11 cellular contexts compared by ENCODE assay signal in the genomic region with DNA sequence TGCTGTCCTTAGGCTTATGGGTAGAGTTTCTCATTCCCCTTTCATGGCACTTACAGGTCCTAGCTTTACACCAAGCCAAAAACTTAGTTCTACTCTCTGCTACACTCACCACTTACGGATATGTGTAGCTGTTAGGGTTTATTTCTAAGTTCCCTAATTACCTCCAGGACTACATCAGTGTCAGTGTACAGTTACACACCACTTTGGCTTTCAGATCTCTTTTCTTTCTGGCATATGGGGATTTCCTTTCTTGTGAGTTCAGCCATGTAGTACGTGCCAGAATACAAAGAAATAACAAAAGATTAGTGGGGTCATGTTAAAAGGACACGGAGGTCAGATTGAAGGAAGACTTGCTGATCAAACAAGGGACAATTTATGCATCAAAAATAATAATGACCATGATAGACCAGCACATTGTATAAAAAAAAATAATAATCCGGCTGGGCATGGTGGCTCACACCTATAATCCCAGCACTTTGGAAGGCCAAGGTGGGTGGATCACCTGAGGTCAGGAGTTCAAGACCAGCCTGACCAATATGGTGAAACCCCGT. TPM values are rescaled to one million over a fixed set of nuclear protein-coding genes. Genes with fewer than 3 reads are reported as not detected.
DNase-seq lines count a peak whose midpoint lies in the region; ATAC-seq, FAIRE-seq and TF ChIP-seq lines count a peak whose summit lies in the region.
"Had no signal": no experiment of that assay in that cellular context is flagged by ENCODE, and none has a peak within 500 bp of the region (broad histone marks: within the 10 kb centered on the region; RNA-seq: fewer than 3 reads in every experiment).

No MANE protein-coding gene starts in this region.

- peak; percentile 39 for ATAC-seq in GM18508 (IDR thresholded peaks at IDR 0.05; ENCODE audit: insufficient read depth, unreplicated experiment)
- ATAC-seq in GM21529 (IDR thresholded peaks at IDR 0.05; ENCODE audit: unreplicated experiment) = peak; percentile 39
- no peak for ATAC-seq in HepG2

- H2AFZ ChIP-seq in HepG2 (ENCODE audit: low read length) = peak overlapping the region; percentile 23
- H2AFZ ChIP-seq: neural progenitor cell had no signal

- H3K27ac ChIP-seq in KOPT-K1 (ENCODE audit: low read depth, low read length, poor library complexity, severe bottlenecking) = peak overlapping the region; percentile 96
- no peak overlapping the region for H3K27ac ChIP-seq in HepG2 (ENCODE audit: extremely low read length, insufficient read depth, low read length)
- H3K27ac ChIP-seq: neural progenitor cell had no signal

- no peaks in the 10 kb centered on the region; a peak in 1 of 5 replicates for H3K27me3 ChIP-seq in HepG2 (ENCODE audit: control insufficient read depth in 1 of 2, insufficient read depth in 2 of 2, low read length in 2 of 2)
- H3K27me3 ChIP-seq: neural progenitor cell had no signal

- DNase-seq in HepG2 (ENCODE audit: low spot score) (no peak), middle frontal gyrus (ENCODE audit: extremely low spot score, low spot score) (no peak), kidney tubule cell (ENCODE audit: low spot score) (no peak), NCI-H2081 treated with DMSO at 0.1 percent for 48 hours (lab: John Stamatoyannopoulos, UW) (no peak)
- DNase-seq: EL, hypothalamus, Right ventricle myocardium superior had no signal

- H3K36me3 ChIP-seq in KOPT-K1 (ENCODE audit: insufficient read depth, low read length) (no peaks in the 10 kb centered on the region), HepG2 (replicated peaks in 1 of 2; ENCODE audit: control insufficient read depth in 1 of 2, insufficient read depth in 2 of 2, low read length in 2 of 2) (no peaks in the 10 kb centered on the region)
- H3K36me3 ChIP-seq: neural progenitor cell had no signal

- no peak for TF ChIP-seq CTCF in HepG2 (CRISPR knock-in tag; IDR thresholded peaks at IDR 0.05)

- no peak overlapping the region for H3K4me2 ChIP-seq in HepG2 (ENCODE audit: low read depth, low read length)
- H3K4me2 ChIP-seq: neural progenitor cell had no signal

- no peaks in the 10 kb centered on the region for H3K4me1 ChIP-seq in HepG2 (ENCODE audit: insufficient read depth, low read length)

- H3K9ac ChIP-seq in HepG2 (ENCODE audit: insufficient read depth, low read depth, low read length) = no peak overlapping the region
- H3K9ac ChIP-seq: neural progenitor cell had no signal

- POLR2A ChIA-PET in HepG2 (lab: Yijun Ruan, JAX) = no interaction called here

- CTCF ChIA-PET in HepG2 (lab: Yijun Ruan, JAX; ENCODE audit: low intra/inter-chr PET ratio, low total read pairs) = no interaction called here

- 21% methylated on average over 5 of the region's 5 CpGs for WGBS in HepG2 (ENCODE audit: low lambda C conversion rate)

- no peak overlapping the region for H3K4me3 ChIP-seq in HepG2 (replicated peaks in 1 of 3; ENCODE audit: insufficient read depth in 1 of 3, low read depth in 2 of 3, low read length in 3 of 3)
- H3K4me3 ChIP-seq: neural progenitor cell had no signal

- no peaks in the 10 kb centered on the region for H3K79me2 ChIP-seq in HepG2 (ENCODE audit: insufficient read depth, low read length)

- TF ChIP-seq POLR2A in HepG2 (IDR thresholded peaks at IDR 0.05; ENCODE audit: insufficient read depth in 1 of 2, low read depth in 2 of 2, low read length in 2 of 2) = no peak

- BruUV-seq in HepG2 (replicated peaks; lab: Mats Ljungman, UMichigan) = no TSS peak

- H3K9me3 ChIP-seq in KOPT-K1 (ENCODE audit: insufficient read depth, low read length, poor library complexity, severe bottlenecking) (no peaks in the 10 kb centered on the region), HepG2 (ENCODE audit: low read length) (no peaks in the 10 kb centered on the region)

- TF ChIP-seq EP300 in HepG2 (IDR thresholded peaks at IDR 0.05; ENCODE audit: low read depth in 2 of 2, low read length in 2 of 2) (no peak), HepG2 (CRISPR knock-in tag; IDR thresholded peaks at IDR 0.05; ENCODE audit: borderline replicate concordance) (no peak)

- FAIRE-seq in HepG2 (lab: Jason Lieb, UNC) = no peak

- intact Hi-C loops in HepG2 (cut with micrococcal nuclease; ENCODE audit: unreplicated experiment) = no loop called here

- in situ Hi-C loops in HepG2 (cut with HindIII; ENCODE audit: extremely low pct_ligation_motif_present, low pct_unique_long_range_greater_than_20kb) = no loop called here

- H4K20me1 ChIP-seq in HepG2 (ENCODE audit: insufficient read depth, low read length) = no peaks in the 10 kb centered on the region

- TF ChIP-seq RAD21 in HepG2 (CRISPR knock-in tag; IDR thresholded peaks at IDR 0.05) = no peak

RNA-seq across cellular contexts. Expression of a gene that starts 41.8 kb away (rescaled TPM):
- 5.5 and 9.4 TPM in 2 replicates for total RNA-seq in HepG2 (2016; rRNA removed; fragmentation: Illumina TruSeq; extraction: Trizol)
- 0.71 and 0.81 TPM in 2 replicates for total RNA-seq in HepG2 (2016; cell fraction: cytosol; rRNA removed; fragmentation: Illumina TruSeq; extraction: Trizol; ENCODE audit: low read depth)
- 6.9 and 12.8 TPM in 2 replicates for total RNA-seq in HepG2 (2016; cell fraction: insoluble cytoplasmic fraction; rRNA removed; fragmentation: Illumina TruSeq; extraction: Trizol)
- 3.0 and 3.8 TPM in 2 replicates for total RNA-seq in HepG2 (2016; cell fraction: membrane; rRNA removed; fragmentation: Illumina TruSeq; extraction: Trizol)
- total RNA-seq in HepG2 (2016; cell fraction: nucleus; rRNA removed; fragmentation: Illumina TruSeq; extraction: Trizol) = 3.4 and 5.0 TPM in 2 replicates
- polyA plus RNA-seq in HepG2 (2011; rRNA removed) = 2.4 and 3.0 TPM in 2 replicates
- polyA plus RNA-seq in HepG2 (2011; cell fraction: cytosol; rRNA removed) = 0.94 and 2.1 TPM in 2 replicates
- 0.84 and 1.2 TPM in 2 replicates for polyA plus RNA-seq in HepG2 (2011; cell fraction: nucleus; rRNA removed)
- polyA plus RNA-seq in HepG2 (2012) = 4.3 and 5.5 TPM in 2 replicates
- 1.6 and 3.5 TPM in 2 replicates for polyA plus RNA-seq in HepG2 (2016; cell fraction: cytosol; fragmentation: Illumina TruSeq; extraction: Trizol; ENCODE audit: low read depth)
- 13.4 and 14.4 TPM in 2 replicates for polyA plus RNA-seq in HepG2 (2016; cell fraction: insoluble cytoplasmic fraction; fragmentation: Illumina TruSeq; extraction: Trizol; ENCODE audit: low read depth)
- 4.2 and 5.5 TPM in 2 replicates for polyA plus RNA-seq in HepG2 (2016; cell fraction: membrane; fragmentation: Illumina TruSeq; extraction: Trizol; ENCODE audit: low read depth)
- polyA plus RNA-seq in HepG2 (2016; cell fraction: nucleus; fragmentation: Illumina TruSeq; extraction: Trizol; ENCODE audit: insufficient read depth, low read depth) = 6.2 and 7.6 TPM in 2 replicates
- 0.54 and 1.4 TPM in 2 replicates for polyA minus RNA-seq in HepG2 (2011; rRNA and poly(A)+ RNA removed; ENCODE audit: low replicate concordance)
- 2.6 and 3.2 TPM in 2 replicates for polyA minus RNA-seq in HepG2 (2011; cell fraction: cytosol; rRNA and poly(A)+ RNA removed)
- polyA minus RNA-seq in HepG2 (2011; cell fraction: nucleus; rRNA and poly(A)+ RNA removed) = 2.6 and 2.7 TPM in 2 replicates

RNA-seq across cellular contexts. Expression of a gene that starts 47.5 kb away (rescaled TPM):
- 428 and 545 TPM in 2 replicates for total RNA-seq in HepG2 (2016; rRNA removed; fragmentation: Illumina TruSeq; extraction: Trizol)
- total RNA-seq in HepG2 (2016; cell fraction: cytosol; rRNA removed; fragmentation: Illumina TruSeq; extraction: Trizol; ENCODE audit: low read depth) = 309 and 320 TPM in 2 replicates
- total RNA-seq in HepG2 (2016; cell fraction: insoluble cytoplasmic fraction; rRNA removed; fragmentation: Illumina TruSeq; extraction: Trizol) = 423 and 560 TPM in 2 replicates
- 458 and 486 TPM in 2 replicates for total RNA-seq in HepG2 (2016; cell fraction: membrane; rRNA removed; fragmentation: Illumina TruSeq; extraction: Trizol)
- 171 and 187 TPM in 2 replicates for total RNA-seq in HepG2 (2016; cell fraction: nucleus; rRNA removed; fragmentation: Illumina TruSeq; extraction: Trizol)
- 763 and 997 TPM in 2 replicates for polyA plus RNA-seq in HepG2 (2011; rRNA removed)
- 642 and 695 TPM in 2 replicates for polyA plus RNA-seq in HepG2 (2011; cell fraction: cytosol; rRNA removed)
- 195 and 281 TPM in 2 replicates for polyA plus RNA-seq in HepG2 (2011; cell fraction: nucleus; rRNA removed)
- polyA plus RNA-seq in HepG2 (2012) = 655 and 738 TPM in 2 replicates
- 408 and 481 TPM in 2 replicates for polyA plus RNA-seq in HepG2 (2016; cell fraction: cytosol; fragmentation: Illumina TruSeq; extraction: Trizol; ENCODE audit: low read depth)
- 558 and 666 TPM in 2 replicates for polyA plus RNA-seq in HepG2 (2016; cell fraction: insoluble cytoplasmic fraction; fragmentation: Illumina TruSeq; extraction: Trizol; ENCODE audit: low read depth)
- polyA plus RNA-seq in HepG2 (2016; cell fraction: membrane; fragmentation: Illumina TruSeq; extraction: Trizol; ENCODE audit: low read depth) = 465 and 543 TPM in 2 replicates
- 329 and 371 TPM in 2 replicates for polyA plus RNA-seq in HepG2 (2016; cell fraction: nucleus; fragmentation: Illumina TruSeq; extraction: Trizol; ENCODE audit: insufficient read depth, low read depth)
- 251 and 278 TPM in 2 replicates for polyA minus RNA-seq in HepG2 (2011; rRNA and poly(A)+ RNA removed; ENCODE audit: low replicate concordance)
- polyA minus RNA-seq in HepG2 (2011; cell fraction: cytosol; rRNA and poly(A)+ RNA removed) = 130 and 157 TPM in 2 replicates
- 121 and 147 TPM in 2 replicates for polyA minus RNA-seq in HepG2 (2011; cell fraction: nucleus; rRNA and poly(A)+ RNA removed)

RNA-seq across cellular contexts. Expression of a gene that starts 51.3 kb away (rescaled TPM):
- 25.0 and 40.7 TPM in 2 replicates for total RNA-seq in HepG2 (2016; rRNA removed; fragmentation: Illumina TruSeq; extraction: Trizol)
- total RNA-seq in HepG2 (2016; cell fraction: cytosol; rRNA removed; fragmentation: Illumina TruSeq; extraction: Trizol; ENCODE audit: low read depth) = 4.1 and 6.0 TPM in 2 replicates
- 25.3 and 38.9 TPM in 2 replicates for total RNA-seq in HepG2 (2016; cell fraction: insoluble cytoplasmic fraction; rRNA removed; fragmentation: Illumina TruSeq; extraction: Trizol)
- total RNA-seq in HepG2 (2016; cell fraction: membrane; rRNA removed; fragmentation: Illumina TruSeq; extraction: Trizol) = 22.1 and 22.9 TPM in 2 replicates
- total RNA-seq in HepG2 (2016; cell fraction: nucleus; rRNA removed; fragmentation: Illumina TruSeq; extraction: Trizol) = 15.2 and 19.0 TPM in 2 replicates
- polyA plus RNA-seq in HepG2 (2011; rRNA removed) = 15.4 and 19.6 TPM in 2 replicates
- 8.3 and 14.9 TPM in 2 replicates for polyA plus RNA-seq in HepG2 (2011; cell fraction: cytosol; rRNA removed)
- polyA plus RNA-seq in HepG2 (2011; cell fraction: nucleus; rRNA removed) = 4.3 and 5.7 TPM in 2 replicates
- polyA plus RNA-seq in HepG2 (2012) = 17.1 and 18.8 TPM in 2 replicates
- polyA plus RNA-seq in HepG2 (2016; cell fraction: cytosol; fragmentation: Illumina TruSeq; extraction: Trizol; ENCODE audit: low read depth) = 3.5 and 5.5 TPM in 2 replicates
- polyA plus RNA-seq in HepG2 (2016; cell fraction: insoluble cytoplasmic fraction; fragmentation: Illumina TruSeq; extraction: Trizol; ENCODE audit: low read depth) = 37.1 and 39.0 TPM in 2 replicates
- polyA plus RNA-seq in HepG2 (2016; cell fraction: membrane; fragmentation: Illumina TruSeq; extraction: Trizol; ENCODE audit: low read depth) = 14.3 and 17.7 TPM in 2 replicates
- 17.8 and 18.4 TPM in 2 replicates for polyA plus RNA-seq in HepG2 (2016; cell fraction: nucleus; fragmentation: Illumina TruSeq; extraction: Trizol; ENCODE audit: insufficient read depth, low read depth)
- 9.0 and 11.6 TPM in 2 replicates for polyA minus RNA-seq in HepG2 (2011; rRNA and poly(A)+ RNA removed; ENCODE audit: low replicate concordance)
- 15.6 and 18.7 TPM in 2 replicates for polyA minus RNA-seq in HepG2 (2011; cell fraction: cytosol; rRNA and poly(A)+ RNA removed)
- polyA minus RNA-seq in HepG2 (2011; cell fraction: nucleus; rRNA and poly(A)+ RNA removed) = 23.7 and 30.1 TPM in 2 replicates
